In the genomic region with DNA sequence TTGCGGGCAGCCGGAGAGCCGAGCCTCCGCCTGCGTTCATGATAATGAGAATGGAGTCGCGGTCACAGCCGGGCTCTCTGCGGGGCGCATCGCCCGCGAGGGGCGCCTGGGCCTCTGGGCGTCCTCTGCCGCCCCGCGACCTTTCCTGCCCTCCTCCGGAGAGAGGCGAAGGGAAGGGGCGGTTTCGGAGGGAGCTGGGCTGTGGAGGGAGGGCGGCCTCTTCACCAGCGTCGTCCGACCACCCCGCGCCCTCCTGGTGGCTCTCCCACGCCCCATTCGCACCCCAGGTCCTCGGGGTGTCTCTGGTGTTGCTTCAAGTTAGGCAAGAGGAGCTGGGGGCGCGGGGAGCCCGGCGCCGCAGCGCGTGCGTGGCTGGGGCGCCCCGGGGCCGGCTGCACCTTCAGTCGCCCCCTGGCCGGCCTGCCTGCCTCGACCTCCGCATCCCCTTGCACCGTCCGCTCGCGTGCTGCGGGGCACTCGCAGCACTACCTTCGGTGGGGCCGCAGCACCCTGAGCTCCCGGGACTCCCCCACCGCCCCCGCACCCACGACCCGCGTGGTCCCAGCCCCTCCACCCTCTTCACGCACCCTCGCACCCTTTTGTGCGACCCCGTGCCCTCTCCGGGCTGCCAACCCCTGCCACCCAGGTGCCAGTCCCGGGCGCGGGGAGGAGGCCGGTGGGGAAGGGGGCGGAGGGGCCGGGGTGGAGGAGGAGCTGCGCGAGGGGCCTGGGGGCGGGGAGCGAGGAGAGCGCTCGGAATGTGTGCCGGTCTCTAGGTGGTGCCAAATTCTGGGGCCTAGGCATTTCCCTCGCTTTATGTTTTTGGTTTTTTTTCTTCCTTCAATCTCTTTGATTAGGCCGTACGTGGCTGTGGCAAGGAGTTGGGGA, we compare ENCODE assay signal across 5 cellular contexts. TPM values are rescaled to one million over a fixed set of nuclear protein-coding genes. Genes with fewer than 3 reads are reported as not detected.
"Had no signal": no experiment of that assay in that cellular context is flagged by ENCODE, and none has a peak within 500 bp of the region (broad histone marks: within the 10 kb centered on the region; RNA-seq: fewer than 3 reads in every experiment).

A gene (plus strand): TSS at position 756 of the 888 bp plus-strand sequence.

RNA-seq across cellular contexts. Expression of the gene that starts here (rescaled TPM):
- total RNA-seq: activated CD8-positive, alpha-beta T cell treated with anti-CD3 and anti-CD28 coated beads for 36 hours; activated naive CD8-positive, alpha-beta T cell treated with anti-CD3 and anti-CD28 coated beads for 36 hours; activated T-cell treated with anti-CD3 and anti-CD28 coated beads, Interleukin-2, amount 50 U/mL, for 72 hours; left lobe of liver; T-helper 1 cell treated with Interleukin-12 subunit alpha and Interleukin-12 subunit beta and Interleukin-4 antibody, amounts not matched to agents 30 ng/mL and 1 ng/mL, for 36 hours had no signal
